1 cellular context compared by ENCODE assay signal in genomic region chr10:93464826-93465388, GRCh38.
TF ChIP-seq lines count a peak whose summit lies in the region.

No MANE protein-coding gene starts in this region.

TF ChIP-seq in SK-N-SH treated with all-trans-retinoic acid at 6 μM for 48 hours, 23 proteins besides CTCF, POLR2A, EP300 and RAD21 (continued from another document):
- no peak for TF ChIP-seq CSRNP3 (CRISPR knock-in tag; IDR thresholded peaks at IDR 0.05)
- no peak for TF ChIP-seq ZNF565 (CRISPR knock-in tag; conservative IDR thresholded peaks at IDR 0.05; ENCODE audit: low read depth)
- TF ChIP-seq CSDC2 (CRISPR knock-in tag; IDR thresholded peaks at IDR 0.05) = no peak
